ENCODE assay signal across 8 cellular contexts in genomic region chr20:63979221-63979548, GRCh38. TPM values are rescaled to one million over a fixed set of nuclear protein-coding genes. Genes with fewer than 3 reads are reported as not detected.
A peak's percentile ranks its signal among the peaks of the same experiment; 100 is the strongest.
DNase-seq lines count a peak whose midpoint lies in the region; ATAC-seq, FAIRE-seq and TF ChIP-seq lines count a peak whose summit lies in the region.

No MANE protein-coding gene starts in this region.

- H3K79me2 ChIP-seq in trophoblast cell (ENCODE audit: control insufficient read depth, insufficient read depth, low read length, poor library complexity), result peaks cover 6% of the 10 kb centered on the region

- H3K36me3 ChIP-seq in GM06990 (ENCODE audit: control insufficient read depth, insufficient read depth, low read length) (peaks cover 19% of the 10 kb centered on the region), RWPE2 (ENCODE audit: low read depth) (peaks cover 13% of the 10 kb centered on the region), trophoblast cell (ENCODE audit: control insufficient read depth in 1 of 2, insufficient read depth in 2 of 2, low read length in 2 of 2) (peaks cover 5 to 12% of the 10 kb centered on the region in 2 experiments)

- H3K4me3 ChIP-seq in GM06990 (replicated peaks; ENCODE audit: low read depth, low read length), result peak overlapping the region; percentile 83
- peak overlapping the region; percentile 64 for H3K4me3 ChIP-seq in RWPE2 (ENCODE audit: severe bottlenecking)
- peak overlapping the region; percentile 36 for H3K4me3 ChIP-seq in fibroblast of mammary gland (ENCODE audit: control insufficient read depth, low read depth, low read length)
- H3K4me3 ChIP-seq in trophoblast cell (ENCODE audit: low read depth, low read length), result peak overlapping the region; percentile 71

- H3K4me2 ChIP-seq in trophoblast cell (ENCODE audit: low read length), result peak overlapping the region; percentile 91

- no peak overlapping the region for H2BK12ac ChIP-seq in trophoblast cell (ENCODE audit: low read length)

- H3K14ac ChIP-seq in trophoblast cell (ENCODE audit: low read length), result peak overlapping the region; percentile 83

- DNase-seq in GM06990 (ENCODE audit: extremely low read depth, insufficient read length) (no peak), RWPE2 (ENCODE audit: low spot score) (no peak), fibroblast of mammary gland (ENCODE audit: low read depth) (no peak), trophoblast cell (no peak), GM12892 (ENCODE audit: insufficient read length) (no peak), NCI-H146 treated with DMSO at 0.1 percent for 48 hours (lab: John Stamatoyannopoulos, UW; ENCODE audit: unreplicated experiment) (no peak)

- H3K9ac ChIP-seq in trophoblast cell (ENCODE audit: low read length), result no peak overlapping the region

- H2AK5ac ChIP-seq in trophoblast cell (ENCODE audit: low read length), result no peak overlapping the region

- H2BK5ac ChIP-seq in trophoblast cell (ENCODE audit: low read depth, low read length, poor library complexity), result peak overlapping the region; percentile 57

- H4K12ac ChIP-seq in trophoblast cell (ENCODE audit: low read depth, low read length), result peak overlapping the region; percentile 54

- no peak overlapping the region for H3K4ac ChIP-seq in trophoblast cell (ENCODE audit: low read depth, low read length)

- no peak for FAIRE-seq in GM12892 (lab: Jason Lieb, UNC)

- peak overlapping the region; percentile 82 for H4K91ac ChIP-seq in trophoblast cell (ENCODE audit: low read depth, low read length)

- peaks cover 10% of the 10 kb centered on the region for H3K79me1 ChIP-seq in trophoblast cell (ENCODE audit: low read length)

- H2BK120ac ChIP-seq in trophoblast cell (ENCODE audit: insufficient read depth, low read length, poor library complexity), result peak overlapping the region; percentile 70

- H3K23ac ChIP-seq in trophoblast cell (ENCODE audit: low read length), result no peak overlapping the region

- no CpG with 5 or more reads among the region's 45 CpGs for WGBS in trophoblast cell (ENCODE audit: extremely low coverage, insufficient coverage, insufficient read length)

- H3K4me1 ChIP-seq in RWPE2 (ENCODE audit: insufficient read depth, poor library complexity, severe bottlenecking) (peaks cover 15% of the 10 kb centered on the region), trophoblast cell (ENCODE audit: control insufficient read depth in 1 of 2, insufficient read depth in 2 of 2, low read length in 2 of 2) (peaks cover 15 to 22% of the 10 kb centered on the region in 2 experiments)

- H3K27me3 ChIP-seq in GM06990 (replicated peaks; ENCODE audit: control insufficient read depth, insufficient read depth, low read length), result no peaks in the 10 kb centered on the region
- H3K27me3 ChIP-seq in RWPE2 (ENCODE audit: insufficient read depth, poor library complexity, severe bottlenecking), result no peaks in the 10 kb centered on the region
- no peaks in the 10 kb centered on the region for H3K27me3 ChIP-seq in trophoblast cell (ENCODE audit: insufficient read depth, low read length)

- TF ChIP-seq CTCF in GM06990 (IDR thresholded peaks at IDR 0.05; ENCODE audit: insufficient read depth, low read length, poor library complexity, severe bottlenecking) (no peak), RWPE2 (IDR thresholded peaks at IDR 0.05; ENCODE audit: poor library complexity, severe bottlenecking) (no peak), fibroblast of mammary gland (conservative IDR thresholded peaks at IDR 0.05; ENCODE audit: control insufficient read depth, insufficient read depth, low read depth, low read length) (no peak)

- H3K9me3 ChIP-seq in RWPE2 (ENCODE audit: severe bottlenecking) (no peaks in the 10 kb centered on the region), trophoblast cell (ENCODE audit: insufficient read depth, low read depth, low read length) (no peaks in the 10 kb centered on the region)

- H4K8ac ChIP-seq in trophoblast cell (ENCODE audit: low read depth, low read length), result peak overlapping the region; percentile 95

- ATAC-seq in RWPE2 (ENCODE audit: low read depth) (no peak), GM19463 (IDR thresholded peaks at IDR 0.05; ENCODE audit: unreplicated experiment) (no peak), GM18861 (IDR thresholded peaks at IDR 0.05; ENCODE audit: unreplicated experiment) (no peak)

- peak overlapping the region; percentile 80 for H2AFZ ChIP-seq in trophoblast cell (ENCODE audit: insufficient read depth, low read length, poor library complexity)

- TF ChIP-seq POLR2A in GM12892 (IDR thresholded peaks at IDR 0.05; ENCODE audit: low read depth, low read length), result no peak

- H3K27ac ChIP-seq in RWPE2 (ENCODE audit: poor library complexity, severe bottlenecking) (peak overlapping the region; percentile 73), trophoblast cell (ENCODE audit: low read depth, low read length) (peak overlapping the region; percentile 16)

- H3K18ac ChIP-seq in trophoblast cell (ENCODE audit: low read length), result peak overlapping the region; percentile 81

RNA-seq across cellular contexts. Expression of gene SAMD10, which starts 0.3 kb away (rescaled TPM):
- polyA plus RNA-seq in trophoblast cell (2013), result 4.3 and 4.5 TPM in 2 replicates
- 22.0 TPM for polyA plus RNA-seq in GM12892 (2012; ENCODE audit: missing spikeins)

RNA-seq across cellular contexts. Expression of gene PRPF6, which starts 1.7 kb away (rescaled TPM):
- polyA plus RNA-seq in trophoblast cell (2013), result 45.4 and 45.8 TPM in 2 replicates
- 45.8 TPM for polyA plus RNA-seq in GM12892 (2012; ENCODE audit: missing spikeins)

RNA-seq across cellular contexts. Expression of gene ZNF512B, which starts 9.5 kb away (rescaled TPM):
- 7.5 and 7.8 TPM in 2 replicates for polyA plus RNA-seq in trophoblast cell (2013)
- 6.9 TPM for polyA plus RNA-seq in GM12892 (2012; ENCODE audit: missing spikeins)

RNA-seq across cellular contexts. Expression of gene UCKL1, which starts 23.0 kb away (rescaled TPM):
- 28.2 and 30.1 TPM in 2 replicates for polyA plus RNA-seq in trophoblast cell (2013)
- polyA plus RNA-seq in GM12892 (2012; ENCODE audit: missing spikeins), result 13.8 TPM

RNA-seq across cellular contexts. Expression of gene C20orf204, which starts 56.8 kb away (rescaled TPM):
- 0.70 and 0.87 TPM in 2 replicates for polyA plus RNA-seq in trophoblast cell (2013)
- 3.0 TPM for polyA plus RNA-seq in GM12892 (2012; ENCODE audit: missing spikeins)
